ENCODE assay signal across 8 cellular contexts in the genomic region with DNA sequence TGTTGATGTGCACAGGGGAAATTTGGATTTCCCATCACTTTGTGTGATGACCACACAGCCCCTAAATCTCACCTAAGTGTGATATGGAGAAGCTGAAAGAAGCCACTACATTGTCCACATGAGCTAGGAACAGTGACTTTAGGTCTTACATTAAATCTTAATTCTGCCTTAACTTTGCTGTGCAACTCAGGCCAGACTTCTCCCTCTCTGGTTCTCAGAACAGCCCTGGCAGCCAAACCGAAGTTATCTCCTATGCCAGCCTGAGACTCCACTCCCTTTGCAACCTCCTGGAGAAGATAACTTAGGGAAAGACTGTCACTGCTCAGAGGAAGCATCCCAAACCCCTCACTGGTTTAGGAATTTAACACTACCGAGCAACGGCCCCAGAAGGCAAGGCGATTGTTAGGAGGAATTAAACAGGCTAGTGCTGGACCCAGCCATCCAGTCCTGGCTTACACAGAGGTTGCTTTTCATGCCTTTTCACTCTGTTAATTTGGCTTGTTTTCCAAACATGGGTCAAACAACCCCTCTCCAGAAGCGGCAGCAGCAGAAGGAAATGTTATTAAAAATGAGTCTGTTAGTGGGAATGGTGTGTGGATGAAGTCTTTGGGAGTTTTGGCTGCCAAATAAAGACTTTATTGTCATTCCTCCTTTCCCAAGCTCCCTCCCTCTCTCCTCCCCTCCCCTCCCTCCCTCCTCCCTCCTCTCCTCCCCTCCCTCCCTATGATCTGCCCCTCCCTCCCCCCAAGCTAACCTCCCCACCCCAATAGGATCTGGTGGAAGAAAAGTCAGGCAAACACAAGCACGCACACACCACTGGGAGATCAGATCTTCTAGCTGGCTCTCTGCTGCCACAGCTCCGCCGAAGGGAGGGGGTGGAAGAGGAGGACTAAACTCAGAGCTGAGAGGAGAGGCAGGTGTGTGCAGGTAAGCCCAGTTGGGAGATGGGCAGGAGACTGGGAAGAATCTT. TPM values are rescaled to one million over a fixed set of nuclear protein-coding genes. Genes with fewer than 3 reads are reported as not detected.
DNase-seq lines count a peak whose midpoint lies in the region; ATAC-seq and TF ChIP-seq lines count a peak whose summit lies in the region.

A gene (plus strand): TSS at position 795 of the 970 bp plus-strand sequence. CDS start 7,379 bp downstream, outside the sequence.

- no peak for TF ChIP-seq EP300 in suprapubic skin (IDR thresholded peaks at IDR 0.05)

- H2AK9ac ChIP-seq in IMR-90 (replicated peaks; ENCODE audit: low read depth, low read length, poor library complexity) = peak within 1 kb of the TSS; percentile 44

- H4K8ac ChIP-seq in IMR-90 (ENCODE audit: low read depth in 2 of 2, low read length in 2 of 2) = peak within 1 kb of the TSS in 1 of 2 experiments; percentile 39; a peak in 1 of 4 replicates

- peak within 1 kb of the TSS; percentile 56; the same call in 1 of the 2 replicates for H2AK5ac ChIP-seq in IMR-90 (ENCODE audit: low read depth, low read length)

- WGBS in IMR-90 (ENCODE audit: extremely low coverage in 2 of 2, insufficient read length in 1 of 2), 2 experiments = no CpG with 5 or more reads among the region's 8 CpGs
- WGBS in suprapubic skin = 27% methylated on average over 8 of the region's 8 CpGs

- peak; percentile 33 for ATAC-seq in IMR-90 (ENCODE audit: low read depth)
- no peak for ATAC-seq in GM18520 (IDR thresholded peaks at IDR 0.05; ENCODE audit: unreplicated experiment)
- ATAC-seq in natural killer cell treated with Interleukin-12 subunit alpha and Interleukin-12 subunit beta and Interleukin-15 and Interleukin-18, amount 100 ng/mL, for 72 hours = no peak

- CTCF ChIA-PET in IMR-90 (lab: Yijun Ruan, JAX) = interaction anchor here (0.6 kb wide), 1 partner anchor 29 kb away, joined by 3 read pairs; no protein-coding TSS in a partner anchor

- no peak within 1 kb of the TSS for H3K4me3 Mint-ChIP-seq in natural killer cell treated with Interleukin-12 subunit alpha and Interleukin-12 subunit beta and Interleukin-15 and Interleukin-18, amount 100 ng/mL, for 72 hours

- H4K91ac ChIP-seq in IMR-90 (ENCODE audit: insufficient read depth, low read depth, low read length) = 0 out of 2 replicates have a peak within 1 kb of the TSS, but pooled peaks have one; percentile 11

- DNase-seq in IMR-90 (peak; percentile 16), brain microvascular endothelial cell (no peak), islet precursor cell (peak; percentile 88), suprapubic skin (ENCODE audit: low spot score in 2 of 2) (no peak), CD1c-positive myeloid dendritic cell (ENCODE audit: extremely low spot score) (no peak), T1000 (lab: John Stamatoyannopoulos, UW) (no peak)
- no peak for DNase-seq in natural killer cell treated with Interleukin-12 subunit alpha and Interleukin-12 subunit beta and Interleukin-15 and Interleukin-18, amount 100 ng/mL, for 72 hours (ENCODE audit: low spot score)

- no peak for TF ChIP-seq RAD21 in IMR-90 (IDR thresholded peaks at IDR 0.05; ENCODE audit: low read length)

- H3K27me3 Mint-ChIP-seq in natural killer cell treated with Interleukin-12 subunit alpha and Interleukin-12 subunit beta and Interleukin-15 and Interleukin-18, amount 100 ng/mL, for 72 hours = peaks cover 15 to 22% of the 10 kb centered on the region in 2 donors

- H3K23ac ChIP-seq in IMR-90 (ENCODE audit: low read depth, low read length) = peak within 1 kb of the TSS; percentile 71

- intact Hi-C loops in IMR-90 (cut with micrococcal nuclease) = loop anchor here (5.0 kb wide), 1 partner anchor 73 kb away; no protein-coding TSS in a partner anchor

- BruUV-seq in IMR-90 (replicated peaks; lab: Mats Ljungman, UMichigan) = no TSS peak

- H3K9me3 Mint-ChIP-seq in natural killer cell treated with Interleukin-12 subunit alpha and Interleukin-12 subunit beta and Interleukin-15 and Interleukin-18, amount 100 ng/mL, for 72 hours = no peaks in the 10 kb centered on the region

- H3K9me3 ChIP-seq in IMR-90 (ENCODE audit: control insufficient read depth, insufficient read depth, low read length) (no peaks in the 10 kb centered on the region), suprapubic skin (no peaks in the 10 kb centered on the region)

- H3K4ac ChIP-seq in IMR-90 (ENCODE audit: low read depth, low read length) = peak within 1 kb of the TSS; percentile 49

- no peak within 1 kb of the TSS for H3K4me3 ChIP-seq in IMR-90 (ENCODE audit: insufficient read depth, low read depth, low read length)
- H3K4me3 ChIP-seq in brain microvascular endothelial cell (ENCODE audit: low read depth, low read length) = no peak within 1 kb of the TSS
- peak within 1 kb of the TSS; percentile 48 for H3K4me3 ChIP-seq in suprapubic skin

- no peak within 1 kb of the TSS; the same call in 1 of the 2 replicates for H3K56ac ChIP-seq in IMR-90 (ENCODE audit: extremely low read depth, insufficient read depth, low read length)

- peaks cover 8% of the 10 kb centered on the region; the same call in 1 of the 2 replicates for H3K9me1 ChIP-seq in IMR-90 (ENCODE audit: insufficient read depth, low read length)

- H3K27ac ChIP-seq in IMR-90 (ENCODE audit: insufficient read depth, low read length) = no peak within 1 kb of the TSS
- H3K27ac ChIP-seq in brain microvascular endothelial cell = no peak within 1 kb of the TSS
- peak within 1 kb of the TSS; percentile 78 for H3K27ac ChIP-seq in suprapubic skin

- H3K18ac ChIP-seq in IMR-90 (ENCODE audit: low read depth, low read length) = peak within 1 kb of the TSS; percentile 42; the same call in 1 of the 2 replicates

- no peaks in the 10 kb centered on the region for H3K79me1 ChIP-seq in IMR-90 (ENCODE audit: low read depth in 1 of 2, low read length in 2 of 2)

- H2BK5ac ChIP-seq in IMR-90 (ENCODE audit: low read depth, low read length, poor library complexity, severe bottlenecking) = no peak within 1 kb of the TSS

- H3K27ac Mint-ChIP-seq in natural killer cell treated with Interleukin-12 subunit alpha and Interleukin-12 subunit beta and Interleukin-15 and Interleukin-18, amount 100 ng/mL, for 72 hours = no peak within 1 kb of the TSS

- H4K5ac ChIP-seq in IMR-90 (ENCODE audit: low read depth, low read length) = peak within 1 kb of the TSS; percentile 46; the same call in 1 of the 2 replicates

- in situ Hi-C loops in IMR-90 (cut with MboI; ENCODE audit: low sequenced_read_pairs) (no loop called here), brain microvascular endothelial cell (cut with HindIII; ENCODE audit: low pct_ligation_motif_present, low sequenced_read_pairs) (no loop called here)

- peaks cover 17% of the 10 kb centered on the region for H3K4me1 ChIP-seq in IMR-90 (ENCODE audit: control insufficient read depth, insufficient read depth, low read length)
- peaks cover 23% of the 10 kb centered on the region for H3K4me1 ChIP-seq in suprapubic skin

- no peaks in the 10 kb centered on the region for H3K4me1 Mint-ChIP-seq in natural killer cell treated with Interleukin-12 subunit alpha and Interleukin-12 subunit beta and Interleukin-15 and Interleukin-18, amount 100 ng/mL, for 72 hours (ENCODE audit: low read depth in 2 of 2)

- H4K20me1 ChIP-seq in IMR-90 (ENCODE audit: insufficient read depth, low read length) = no peaks in the 10 kb centered on the region

- peak within 1 kb of the TSS; percentile 73 for H2BK120ac ChIP-seq in IMR-90 (ENCODE audit: low read depth, low read length)

- H3K36me3 ChIP-seq in IMR-90 (ENCODE audit: control insufficient read depth, insufficient read depth, low read length) (no peaks in the 10 kb centered on the region), brain microvascular endothelial cell (replicated peaks) (no peaks in the 10 kb centered on the region), suprapubic skin (no peaks in the 10 kb centered on the region)

- H3K36me3 Mint-ChIP-seq in natural killer cell treated with Interleukin-12 subunit alpha and Interleukin-12 subunit beta and Interleukin-15 and Interleukin-18, amount 100 ng/mL, for 72 hours = no peaks in the 10 kb centered on the region

- peak within 1 kb of the TSS; percentile 46; the same call in 1 of the 2 replicates for H2BK20ac ChIP-seq in IMR-90 (ENCODE audit: low read depth, low read length)

- peak within 1 kb of the TSS; percentile 70 for H3K14ac ChIP-seq in IMR-90 (replicated peaks; ENCODE audit: low read depth, low read length)

- peak within 1 kb of the TSS; percentile 50; the same call in 1 of the 2 replicates for H3K4me2 ChIP-seq in IMR-90 (ENCODE audit: low read depth, low read length)

- TF ChIP-seq CTCF in IMR-90 (conservative IDR thresholded peaks at IDR 0.05; ENCODE audit: low read depth, low read length) (no peak), brain microvascular endothelial cell (IDR thresholded peaks at IDR 0.05; ENCODE audit: low read depth, low read length, missing control alignments) (peak; percentile 4), suprapubic skin (IDR thresholded peaks at IDR 0.05) (no peak)

- dilution Hi-C loops in IMR-90 (cut with HindIII; ENCODE audit: low sequenced_read_pairs, unreplicated experiment) = no loop called here

- peak within 1 kb of the TSS; percentile 79 for H2AFZ ChIP-seq in IMR-90 (replicated peaks; ENCODE audit: low read length, poor library complexity)

- peak within 1 kb of the TSS; percentile 11; the same call in 1 of the 2 replicates for H3K9ac ChIP-seq in IMR-90 (ENCODE audit: low read depth, low read length)

- POLR2A ChIA-PET in IMR-90 (lab: Charles Lee; ENCODE audit: unreplicated experiment) = no interaction called here

- peaks cover 15% of the 10 kb centered on the region for H3K27me3 ChIP-seq in IMR-90 (ENCODE audit: control insufficient read depth, insufficient read depth, low read length)
- H3K27me3 ChIP-seq in brain microvascular endothelial cell (replicated peaks) = peaks cover 20% of the 10 kb centered on the region
- H3K27me3 ChIP-seq in suprapubic skin = no peaks in the 10 kb centered on the region

- TF ChIP-seq POLR2A in IMR-90 (IDR thresholded peaks at IDR 0.05; ENCODE audit: low read depth, low read length) = no peak
- peak in 1 of 2 donors; percentile 41 for TF ChIP-seq POLR2A in suprapubic skin (IDR thresholded peaks at IDR 0.05)

- peak within 1 kb of the TSS; percentile 36; the same call in 1 of the 3 replicates for H2BK15ac ChIP-seq in IMR-90 (ENCODE audit: low read depth, low read length)

TF ChIP-seq in IMR-90, 13 proteins besides CTCF, POLR2A, EP300 and RAD21:
- TF ChIP-seq MAZ (IDR thresholded peaks at IDR 0.05; ENCODE audit: borderline replicate concordance, low read depth, low read length) = no peak
- TF ChIP-seq BHLHE40 (IDR thresholded peaks at IDR 0.05; ENCODE audit: low read depth, low read length) = no peak
- TF ChIP-seq RFX5 (IDR thresholded peaks at IDR 0.05; ENCODE audit: low read depth, low read length) = no peak
- TF ChIP-seq FOS (IDR thresholded peaks at IDR 0.05; ENCODE audit: low read depth, low read length) = no peak

RNA-seq across cellular contexts. Expression of the gene that starts here (rescaled TPM):
- total RNA-seq in IMR-90 (2012; rRNA removed) (under 0.01 TPM in 1 of 2 replicates, not detected in the other), suprapubic skin (10 to 100 TPM in 3 of 4 donors, 1 to 10 TPM in 1; 6.4 to 34.7 (median 18.0) TPM)
- polyA plus RNA-seq in IMR-90 (2012; rRNA removed) = 0.47 and 0.56 TPM in 2 replicates
- 0.25 and 0.69 TPM in 2 replicates for polyA plus RNA-seq in IMR-90 (2012; cell fraction: cytosol; rRNA removed)
- 0.14 and 0.26 TPM in 2 replicates for polyA plus RNA-seq in IMR-90 (2012; cell fraction: nucleus; rRNA removed; ENCODE audit: low replicate concordance)
- total RNA-seq in natural killer cell treated with Interleukin-12 subunit alpha and Interleukin-12 subunit beta and Interleukin-15 and Interleukin-18, amount 100 ng/mL, for 72 hours = not detected

Comparison
In these comparisons a context has a peak if more than half of its experiments do, and no peak if none do; other contexts are left out.
1. Peak in DNase-seq, ATAC-seq, H3K9ac ChIP-seq and H3K4me2 ChIP-seq in IMR-90; RNA of the gene not detected or under 1 TPM.